19 cellular contexts compared by ENCODE assay signal in genomic region chr5:83001788-83002381, GRCh38.
A peak's percentile ranks its signal among the peaks of the same experiment; 100 is the strongest.
DNase-seq lines count a peak whose midpoint lies in the region; ATAC-seq and TF ChIP-seq lines count a peak whose summit lies in the region.
"Had no signal": no experiment of that assay in that cellular context is flagged by ENCODE, and none has a peak within 500 bp of the region (broad histone marks: within the 10 kb centered on the region; RNA-seq: fewer than 3 reads in every experiment).

No MANE protein-coding gene starts in this region.

- H3K18ac ChIP-seq in H9 (ENCODE audit: insufficient read length, low read depth, low read length): no peak overlapping the region

- H3K4me1 Mint-ChIP-seq in H9 (peaks cover 47% of the 10 kb centered on the region in 2 experiments), glutamatergic neuron (ENCODE audit: low read depth, unreplicated experiment) (peaks cover 40% of the 10 kb centered on the region)
- H3K4me1 Mint-ChIP-seq: T-helper 17 cell had no signal

- no peak overlapping the region for H4K91ac ChIP-seq in H9 (ENCODE audit: insufficient read length, low read depth, low read length)

- H3K23ac ChIP-seq in H9 (ENCODE audit: insufficient read length, low read depth, low read length): no peak overlapping the region

- H3K9me3 ChIP-seq in H9 (ENCODE audit: control insufficient read depth, low read depth, low read length): no peaks in the 10 kb centered on the region
- no peaks in the 10 kb centered on the region for H3K9me3 ChIP-seq in WERI-Rb-1 (ENCODE audit: severe bottlenecking)
- H3K9me3 ChIP-seq in gastroesophageal sphincter: no peaks in the 10 kb centered on the region

- no peak for TF ChIP-seq EP300 in gastroesophageal sphincter (IDR thresholded peaks at IDR 0.05)

- H2AK5ac ChIP-seq in H9 (ENCODE audit: insufficient read length, low read length): no peak overlapping the region

- no peak overlapping the region for H3K4ac ChIP-seq in H9 (ENCODE audit: low read depth, low read length)

- H4K5ac ChIP-seq in H9 (ENCODE audit: insufficient read length, low read depth, low read length): no peak overlapping the region

- H3K4me3 Mint-ChIP-seq in H9 (no peak overlapping the region), glutamatergic neuron (ENCODE audit: unreplicated experiment) (peak overlapping the region; percentile 30)
- H3K4me3 Mint-ChIP-seq: T-helper 17 cell had no signal

- no peaks in the 10 kb centered on the region for H4K20me1 ChIP-seq in H9 (ENCODE audit: control insufficient read depth, insufficient read depth, insufficient read length)

- no peak overlapping the region for H3T11ph ChIP-seq in H9 (ENCODE audit: low read length)

- H4K8ac ChIP-seq in H9 (replicated peaks; ENCODE audit: insufficient read length, low read depth, low read length): no peak overlapping the region

- TF ChIP-seq POLR2A in gastroesophageal sphincter (IDR thresholded peaks at IDR 0.05): no peak

- no peak overlapping the region for H3K14ac ChIP-seq in H9 (ENCODE audit: insufficient read depth, low read length)

- no peaks in the 10 kb centered on the region for H3K23me2 ChIP-seq in H9 (ENCODE audit: insufficient read length, low read depth, low read length, poor library complexity, severe bottlenecking)

- no peak overlapping the region for H2BK5ac ChIP-seq in H9 (ENCODE audit: insufficient read length, low read length)

- no peak for DNase-seq in H9
- peak; percentile 73 for DNase-seq in WERI-Rb-1
- DNase-seq in glutamatergic neuron: peak; percentile 61
- no peak for DNase-seq in T-helper 1 cell
- DNase-seq in SW 1271 (lab: John Stamatoyannopoulos, UW): no peak
- DNase-seq in sciatic nerve (ENCODE audit: low spot score): no peak
- DNase-seq: ACHN, DMS 273 treated with DMSO at 0.1 percent for 48 hours, GOT3, NCI-H1048, NCI-H2081, NCI-H2171 treated with DMSO at 0.1 percent for 48 hours, NCI-H446, RPMI8226, SIG-M5, T-helper 17 cell had no signal

- H2BK12ac ChIP-seq in H9 (ENCODE audit: insufficient read length, low read depth, low read length): no peak overlapping the region

- no peak overlapping the region for H2BK15ac ChIP-seq in H9 (ENCODE audit: low read depth, low read length)

- intact Hi-C loops in sciatic nerve (cut with DNase I): no loop called here

- H3K27me3 ChIP-seq in H9 (ENCODE audit: insufficient read depth, low read length) (no peaks in the 10 kb centered on the region), WERI-Rb-1 (ENCODE audit: insufficient read depth, low read depth, severe bottlenecking) (no peaks in the 10 kb centered on the region), gastroesophageal sphincter (no peaks in the 10 kb centered on the region)

- no peaks in the 10 kb centered on the region for H3K36me3 Mint-ChIP-seq in H9 (ENCODE audit: insufficient read depth in 1 of 3, low read depth in 3 of 3)
- no peaks in the 10 kb centered on the region for H3K36me3 Mint-ChIP-seq in glutamatergic neuron (ENCODE audit: unreplicated experiment)

- ATAC-seq in sciatic nerve (no peak), gastroesophageal sphincter (no peak)
- ATAC-seq: HepG2, T-helper 17 cell had no signal

- no peak overlapping the region for H2BK120ac ChIP-seq in H9 (ENCODE audit: low read depth, low read length, poor library complexity, severe bottlenecking)

- TF ChIP-seq CTCF in H9 (conservative IDR thresholded peaks at IDR 0.05) (no peak), WERI-Rb-1 (IDR thresholded peaks at IDR 0.05; ENCODE audit: low read depth, low read length) (no peak), glutamatergic neuron (IDR thresholded peaks at IDR 0.05; ENCODE audit: partially characterized antibody, unreplicated experiment) (no peak), gastroesophageal sphincter (IDR thresholded peaks at IDR 0.05) (no peak)

- no peak overlapping the region for H3K27ac ChIP-seq in H9 (ENCODE audit: insufficient read length, low read depth, low read length)
- no peak overlapping the region for H3K27ac ChIP-seq in WERI-Rb-1
- H3K27ac ChIP-seq in gastroesophageal sphincter: no peak overlapping the region
- H3K27ac ChIP-seq: C4-2B had no signal

- no peak overlapping the region for H2AFZ ChIP-seq in H9 (ENCODE audit: low read length)

- H3K27me3 Mint-ChIP-seq in H9 (ENCODE audit: low read depth): no peaks in the 10 kb centered on the region
- no peaks in the 10 kb centered on the region for H3K27me3 Mint-ChIP-seq in glutamatergic neuron (ENCODE audit: unreplicated experiment)
- H3K27me3 Mint-ChIP-seq: T-helper 17 cell had no signal

- H3K27ac Mint-ChIP-seq in H9: peak overlapping the region in 2 of 3 experiments; percentile 1 to 54; a peak in 4 of 7 replicates
- peak overlapping the region; percentile 81 for H3K27ac Mint-ChIP-seq in glutamatergic neuron (ENCODE audit: unreplicated experiment)
- H3K27ac Mint-ChIP-seq: T-helper 17 cell had no signal

- H3K36me3 ChIP-seq in WERI-Rb-1 (no peaks in the 10 kb centered on the region), gastroesophageal sphincter (no peaks in the 10 kb centered on the region)

- H3K9me3 Mint-ChIP-seq in H9 (no peaks in the 10 kb centered on the region), glutamatergic neuron (ENCODE audit: unreplicated experiment) (no peaks in the 10 kb centered on the region)

- no peak overlapping the region for H2BK20ac ChIP-seq in H9 (ENCODE audit: low read depth, low read length, poor library complexity, severe bottlenecking)

- H3K4me2 ChIP-seq in H9 (ENCODE audit: insufficient read depth, insufficient read length, low read length): no peak overlapping the region

- H3K4me3 ChIP-seq in WERI-Rb-1 (ENCODE audit: low read depth, low read length) (peak overlapping the region; percentile 16), gastroesophageal sphincter (no peak overlapping the region)

- WGBS in H9 (ENCODE audit: extremely low coverage, insufficient read length, low lambda C conversion rate): no CpG with 5 or more reads among the region's 9 CpGs
- 74 to 81% methylated on average over 4 to 9 of the region's 9 CpGs for WGBS in gastroesophageal sphincter (ENCODE audit: low coverage in 1 of 2), 2 donors

- no peaks in the 10 kb centered on the region for H3K79me2 ChIP-seq in H9 (ENCODE audit: insufficient read depth, low read length)

- no peaks in the 10 kb centered on the region for H3K79me1 ChIP-seq in H9 (ENCODE audit: insufficient read depth, low read depth, low read length, poor library complexity, severe bottlenecking)

- H3K4me1 ChIP-seq in H9 (ENCODE audit: insufficient read depth, low read length): peaks cover 12% of the 10 kb centered on the region
- H3K4me1 ChIP-seq in gastroesophageal sphincter: no peaks in the 10 kb centered on the region

- H3K56ac ChIP-seq in H9 (ENCODE audit: insufficient read length, low read depth, low read length): no peak overlapping the region

- H3K9ac ChIP-seq in H9 (ENCODE audit: extremely low read depth, insufficient read length, low read length): no peak overlapping the region

Comparison
In these comparisons a context has a peak if more than half of its experiments do, and no peak if none do; other contexts are left out.
1. DNase-seq: peak in WERI-Rb-1 (single experiment) and glutamatergic neuron (single experiment); none in H9 (single experiment), T-helper 1 cell (0 of 5), SW 1271 (0 of 2) and sciatic nerve (single experiment).